In the genomic region with DNA sequence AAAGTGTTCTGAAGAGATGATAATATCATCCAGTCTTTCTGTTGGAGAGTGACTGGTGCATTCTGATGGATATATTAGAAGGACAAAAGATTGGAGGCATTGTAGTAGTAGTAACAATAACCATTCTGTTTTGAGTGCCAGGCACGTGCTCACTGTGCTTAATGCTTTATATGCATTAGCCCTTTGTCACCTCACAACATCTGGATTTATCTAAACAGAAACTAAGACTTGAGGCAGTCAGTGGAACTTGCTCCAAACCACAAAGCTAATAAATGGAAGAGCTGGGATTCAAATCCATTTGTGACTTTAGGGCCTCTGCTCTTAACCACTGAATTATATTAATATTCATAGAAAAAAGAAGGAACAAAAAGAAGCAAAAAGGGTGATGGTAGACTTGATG, we compare ENCODE assay signal across 19 cellular contexts.
"Had no signal": no experiment of that assay in that cellular context is flagged by ENCODE, and none has a peak within 500 bp of the region (broad histone marks: within the 10 kb centered on the region; RNA-seq: fewer than 3 reads in every experiment).

No MANE protein-coding gene starts in this region.

- H3K27ac ChIP-seq: esophagus squamous epithelium, parathyroid adenoma, right lobe of liver, suprapubic skin, transverse colon, upper lobe of right lung, uterus had no signal

- H3K4me1 ChIP-seq: parathyroid adenoma, right lobe of liver, upper lobe of right lung, uterus had no signal

- H3K36me3 ChIP-seq: esophagus squamous epithelium, right lobe of liver, suprapubic skin, transverse colon, upper lobe of right lung, uterus had no signal

- H3K27me3 ChIP-seq: esophagus squamous epithelium, right lobe of liver, suprapubic skin, transverse colon, upper lobe of right lung, uterus had no signal

- DNase-seq: cortex of kidney; effector memory CD8-positive, alpha-beta T cell; erythroblast; esophagus squamous epithelium; head of caudate nucleus; kidney; mucosa of descending colon; naive B cell; right lobe of liver; small intestine; stimulated activated CD4-positive, alpha-beta T cell treated with anti-CD3 and anti-CD28 coated beads, Interleukin-15, amount 100 ng/mL, for 24 hours; stimulated activated CD4-positive, alpha-beta T cell treated with anti-CD3 and anti-CD28 coated beads, Interleukin-2, amount 100 ng/mL, for 48 hours; stimulated activated naive B cell treated with anti-CD40 and anti-IgM and Interleukin-4, amounts not matched to agents 10 μg/mL and 1 μg/mL and 100 μg/mL, for 72 hours; transverse colon; upper lobe of right lung; uterus had no signal

- H3K79me2 ChIP-seq: parathyroid adenoma had no signal

- H2AFZ ChIP-seq: parathyroid adenoma had no signal

- H3K4me3 ChIP-seq: esophagus squamous epithelium, lung, mucosa of descending colon, right lobe of liver, suprapubic skin, transverse colon, upper lobe of right lung, uterus had no signal

- H3K9me3 ChIP-seq: esophagus squamous epithelium, mucosa of descending colon, right lobe of liver, suprapubic skin, transverse colon, upper lobe of right lung, uterus had no signal

- H3K9ac ChIP-seq: parathyroid adenoma had no signal
